17 cellular contexts compared by ENCODE assay signal in genomic region chr6:7151381-7151780, GRCh38. TPM values are rescaled to one million over a fixed set of nuclear protein-coding genes. Genes with fewer than 3 reads are reported as not detected.
DNase-seq lines count a peak whose midpoint lies in the region; ATAC-seq and TF ChIP-seq lines count a peak whose summit lies in the region.
"Had no signal": no experiment of that assay in that cellular context is flagged by ENCODE, and none has a peak within 500 bp of the region (broad histone marks: within the 10 kb centered on the region; RNA-seq: fewer than 3 reads in every experiment).

No MANE protein-coding gene starts in this region.

- peaks cover 5 to 70% (median 55%) of the 10 kb centered on the region in 4 donors for H3K4me1 ChIP-seq in liver (ENCODE audit: control insufficient read depth in 4 of 4, insufficient read depth in 4 of 4, low read length in 3 of 4)
- peaks cover 14 to 62% (median 41%) of the 10 kb centered on the region in 5 donors for H3K4me1 ChIP-seq in subcutaneous abdominal adipose tissue (ENCODE audit: control insufficient read depth in 5 of 5, insufficient read depth in 5 of 5, low read length in 5 of 5)

- peak; percentile 40 to 55 for TF ChIP-seq RAD21 in liver (IDR thresholded peaks at IDR 0.05)

- H3K36me3 Mint-ChIP-seq in WTC11: no peaks in the 10 kb centered on the region
- H3K36me3 Mint-ChIP-seq: naive B cell had no signal

- no peaks in the 10 kb centered on the region for H3K9me3 Mint-ChIP-seq in WTC11
- H3K9me3 Mint-ChIP-seq: activated T-helper 1 cell treated with anti-CD3 and anti-CD28 coated beads, Interleukin-12 subunit alpha, Interleukin-12 subunit beta, Interleukin-2, Interleukin-4 antibody, amounts not matched to agents 30 ng/mL and 10 ng/mL and 1 ng/mL, durations not matched to agents 14 hours and 24 hours and 36 hours; naive B cell had no signal

- H3K4me3 ChIP-seq in liver (ENCODE audit: low read depth in 1 of 3, low read length in 3 of 3) (no peak overlapping the region), subcutaneous abdominal adipose tissue (ENCODE audit: low read depth in 1 of 5, low read length in 5 of 5) (peak overlapping the region in 1 of 5 donors; percentile 3), dorsolateral prefrontal cortex (no peak overlapping the region)
- H3K4me3 ChIP-seq: skin epidermis had no signal

- H3K9ac ChIP-seq in liver (ENCODE audit: low read depth in 1 of 2, low read length in 2 of 2): peak overlapping the region in 1 of 2 donors; percentile 26
- H3K9ac ChIP-seq in subcutaneous abdominal adipose tissue (ENCODE audit: low read length in 5 of 5): peak overlapping the region in 1 of 5 donors; percentile 49

- no peaks in the 10 kb centered on the region for H3K27me3 Mint-ChIP-seq in WTC11 (ENCODE audit: low read depth)
- H3K27me3 Mint-ChIP-seq: activated CD4-positive, alpha-beta T cell treated with anti-CD3 and anti-CD28 coated beads for 36 hours; naive B cell had no signal

- H3K36me3 ChIP-seq in liver (ENCODE audit: control insufficient read depth in 4 of 4, insufficient read depth in 3 of 4, low read depth in 1 of 4, low read length in 3 of 4) (no peaks in the 10 kb centered on the region), subcutaneous abdominal adipose tissue (ENCODE audit: control insufficient read depth in 5 of 5, insufficient read depth in 5 of 5, low read length in 5 of 5) (peaks cover 0 to 2% (median 0%) of the 10 kb centered on the region in 5 donors)

- H3K27ac ChIP-seq in liver (ENCODE audit: low read depth in 1 of 2, low read length in 2 of 2) (peak overlapping the region; percentile 61 to 66), subcutaneous abdominal adipose tissue (ENCODE audit: low read depth, low read length) (peak overlapping the region; percentile 35), dorsolateral prefrontal cortex (no peak overlapping the region)

- TF ChIP-seq CTCF in WTC11 (IDR thresholded peaks at IDR 0.05) (no peak), liver (IDR thresholded peaks at IDR 0.05; ENCODE audit: low read depth, low read length, missing input control) (no peak), dorsolateral prefrontal cortex (IDR thresholded peaks at IDR 0.05 in 54 of 56, conservative IDR thresholded peaks at IDR 0.05 in 2 of 56; ENCODE audit: low read depth in 1 of 56, partially characterized antibody in 56 of 56) (no peak)

- CTCF ChIA-PET in WTC11 (lab: Charles Lee): interaction anchor here (0.7 to 1.1 kb wide), 2 partner anchors 32 to 455 kb away, joined by 3 read pairs; no protein-coding TSS in a partner anchor

- H3K9me3 ChIP-seq in liver (ENCODE audit: control insufficient read depth in 4 of 4, low read length in 3 of 4): no peaks in the 10 kb centered on the region
- H3K9me3 ChIP-seq in subcutaneous abdominal adipose tissue (ENCODE audit: control insufficient read depth in 5 of 5, low read length in 5 of 5): no peaks in the 10 kb centered on the region

- 0 out of 2 replicates have a peak overlapping the region, but pooled peaks have one; percentile 69 for H3K27ac Mint-ChIP-seq in WTC11
- H3K27ac Mint-ChIP-seq: activated CD4-positive, alpha-beta T cell treated with anti-CD3 and anti-CD28 coated beads for 36 hours; activated T-helper 1 cell treated with anti-CD3 and anti-CD28 coated beads, Interleukin-12 subunit alpha, Interleukin-12 subunit beta, Interleukin-2, Interleukin-4 antibody, amounts not matched to agents 30 ng/mL and 10 ng/mL and 1 ng/mL, durations not matched to agents 14 hours and 24 hours and 36 hours had no signal

- ATAC-seq in WTC11 (no peak), GM19395 (IDR thresholded peaks at IDR 0.05; ENCODE audit: unreplicated experiment) (no peak)
- ATAC-seq: activated CD4-positive, alpha-beta T cell treated with anti-CD3 and anti-CD28 coated beads for 36 hours; PC-3 had no signal

- POLR2A ChIA-PET in WTC11 (lab: Charles Lee): interaction anchor here (0.9 to 1.0 kb wide), 2 partner anchors 38 to 44 kb away, joined by 3 read pairs; partner anchors contain the start of gene RREB1

- no peak overlapping the region for H3K4me3 Mint-ChIP-seq in WTC11
- H3K4me3 Mint-ChIP-seq: activated CD4-positive, alpha-beta T cell treated with anti-CD3 and anti-CD28 coated beads for 36 hours; activated T-helper 1 cell treated with anti-CD3 and anti-CD28 coated beads, Interleukin-12 subunit alpha, Interleukin-12 subunit beta, Interleukin-2, Interleukin-4 antibody, amounts not matched to agents 30 ng/mL and 10 ng/mL and 1 ng/mL, durations not matched to agents 14 hours and 24 hours and 36 hours; naive B cell had no signal

- H3K27me3 ChIP-seq in liver (ENCODE audit: control insufficient read depth in 4 of 4, insufficient read depth in 4 of 4, low read length in 3 of 4): no peaks in the 10 kb centered on the region
- no peaks in the 10 kb centered on the region for H3K27me3 ChIP-seq in subcutaneous abdominal adipose tissue (ENCODE audit: control insufficient read depth in 5 of 5, insufficient read depth in 4 of 5, low read length in 5 of 5)
- H3K27me3 ChIP-seq in dorsolateral prefrontal cortex: peaks cover 0 to 4% (median 0%) of the 10 kb centered on the region in 45 donors

- peak; percentile 50 for DNase-seq in activated CD8-positive, alpha-beta memory T cell treated with anti-CD3 and anti-CD28 coated beads for 24 hours
- no peak for DNase-seq in activated CD8-positive, alpha-beta memory T cell treated with anti-CD3 and anti-CD28 coated beads, Interleukin-2, amount 50 U/mL, for 4 hours
- no peak for DNase-seq in WTC11 (ENCODE audit: low spot score)
- no peak for DNase-seq in HPDE6-E6E7 (ENCODE audit: extremely low spot score)
- DNase-seq in dorsolateral prefrontal cortex: no peak
- DNase-seq: ACHN; activated CD4-positive, alpha-beta T cell treated with anti-CD3 and anti-CD28 coated beads for 36 hours; effector memory CD4-positive, alpha-beta T cell; naive B cell; NCI-H1048; NCI-H446 treated with DMSO at 0.1 percent for 48 hours; PC-3 had no signal

- intact Hi-C loops in dorsolateral prefrontal cortex (cut with DNase I): no loop called here

- peaks cover 87% of the 10 kb centered on the region for H3K4me1 Mint-ChIP-seq in WTC11

- WGBS in liver: 36% methylated on average over 2 of the region's 2 CpGs

TF ChIP-seq in WTC11, 78 proteins besides CTCF, POLR2A, EP300 and RAD21 (continues in another document):
- no peak for TF ChIP-seq ZBTB21 (CRISPR knock-in tag; IDR thresholded peaks at IDR 0.05; ENCODE audit: borderline replicate concordance)
- no peak for TF ChIP-seq E2F5 (CRISPR knock-in tag; IDR thresholded peaks at IDR 0.05)
- TF ChIP-seq HMGA2 (CRISPR knock-in tag; IDR thresholded peaks at IDR 0.05): no peak
- no peak for TF ChIP-seq NFATC4 (CRISPR knock-in tag; IDR thresholded peaks at IDR 0.05)
- TF ChIP-seq EMX1 (CRISPR knock-in tag; IDR thresholded peaks at IDR 0.05): no peak
- no peak for TF ChIP-seq RORB (CRISPR knock-in tag; IDR thresholded peaks at IDR 0.05)
- TF ChIP-seq, protein P1, sequence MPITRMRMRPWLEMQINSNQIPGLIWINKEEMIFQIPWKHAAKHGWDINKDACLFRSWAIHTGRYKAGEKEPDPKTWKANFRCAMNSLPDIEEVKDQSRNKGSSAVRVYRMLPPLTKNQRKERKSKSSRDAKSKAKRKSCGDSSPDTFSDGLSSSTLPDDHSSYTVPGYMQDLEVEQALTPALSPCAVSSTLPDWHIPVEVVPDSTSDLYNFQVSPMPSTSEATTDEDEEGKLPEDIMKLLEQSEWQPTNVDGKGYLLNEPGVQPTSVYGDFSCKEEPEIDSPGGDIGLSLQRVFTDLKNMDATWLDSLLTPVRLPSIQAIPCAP (CRISPR knock-in tag; IDR thresholded peaks at IDR 0.05): no peak
- no peak for TF ChIP-seq RELA (CRISPR knock-in tag; IDR thresholded peaks at IDR 0.05; ENCODE audit: borderline replicate concordance)

TF ChIP-seq in liver, 16 proteins besides CTCF, POLR2A, EP300 and RAD21:
- TF ChIP-seq, protein P2, sequence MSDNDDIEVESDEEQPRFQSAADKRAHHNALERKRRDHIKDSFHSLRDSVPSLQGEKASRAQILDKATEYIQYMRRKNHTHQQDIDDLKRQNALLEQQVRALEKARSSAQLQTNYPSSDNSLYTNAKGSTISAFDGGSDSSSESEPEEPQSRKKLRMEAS (IDR thresholded peaks at IDR 0.05): peak; percentile 11
- TF ChIP-seq YY1 (IDR thresholded peaks at IDR 0.05) (peak; percentile 35), SP1 (IDR thresholded peaks at IDR 0.05) (peak; percentile 82), RXRA (IDR thresholded peaks at IDR 0.05) (peak; percentile 89), ATF3 (IDR thresholded peaks at IDR 0.05) (no peak), HNF4A (conservative IDR thresholded peaks at IDR 0.05) (peak; percentile 69 to 75), JUND (IDR thresholded peaks at IDR 0.05) (peak; percentile 15 to 22)
- TF ChIP-seq, protein P3, sequence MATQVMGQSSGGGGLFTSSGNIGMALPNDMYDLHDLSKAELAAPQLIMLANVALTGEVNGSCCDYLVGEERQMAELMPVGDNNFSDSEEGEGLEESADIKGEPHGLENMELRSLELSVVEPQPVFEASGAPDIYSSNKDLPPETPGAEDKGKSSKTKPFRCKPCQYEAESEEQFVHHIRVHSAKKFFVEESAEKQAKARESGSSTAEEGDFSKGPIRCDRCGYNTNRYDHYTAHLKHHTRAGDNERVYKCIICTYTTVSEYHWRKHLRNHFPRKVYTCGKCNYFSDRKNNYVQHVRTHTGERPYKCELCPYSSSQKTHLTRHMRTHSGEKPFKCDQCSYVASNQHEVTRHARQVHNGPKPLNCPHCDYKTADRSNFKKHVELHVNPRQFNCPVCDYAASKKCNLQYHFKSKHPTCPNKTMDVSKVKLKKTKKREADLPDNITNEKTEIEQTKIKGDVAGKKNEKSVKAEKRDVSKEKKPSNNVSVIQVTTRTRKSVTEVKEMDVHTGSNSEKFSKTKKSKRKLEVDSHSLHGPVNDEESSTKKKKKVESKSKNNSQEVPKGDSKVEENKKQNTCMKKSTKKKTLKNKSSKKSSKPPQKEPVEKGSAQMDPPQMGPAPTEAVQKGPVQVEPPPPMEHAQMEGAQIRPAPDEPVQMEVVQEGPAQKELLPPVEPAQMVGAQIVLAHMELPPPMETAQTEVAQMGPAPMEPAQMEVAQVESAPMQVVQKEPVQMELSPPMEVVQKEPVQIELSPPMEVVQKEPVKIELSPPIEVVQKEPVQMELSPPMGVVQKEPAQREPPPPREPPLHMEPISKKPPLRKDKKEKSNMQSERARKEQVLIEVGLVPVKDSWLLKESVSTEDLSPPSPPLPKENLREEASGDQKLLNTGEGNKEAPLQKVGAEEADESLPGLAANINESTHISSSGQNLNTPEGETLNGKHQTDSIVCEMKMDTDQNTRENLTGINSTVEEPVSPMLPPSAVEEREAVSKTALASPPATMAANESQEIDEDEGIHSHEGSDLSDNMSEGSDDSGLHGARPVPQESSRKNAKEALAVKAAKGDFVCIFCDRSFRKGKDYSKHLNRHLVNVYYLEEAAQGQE (IDR thresholded peaks at IDR 0.05): no peak

RNA-seq across cellular contexts. Expression of gene RREB1, which starts 43.6 kb away (rescaled TPM):
- total RNA-seq in WTC11 (2021): 38.5 to 39.4 TPM (median 39.4 TPM) in 3 replicates
- total RNA-seq in liver: 10 to 100 TPM; 22.8 to 28.9 TPM
- 10 to 100 TPM; 10.1 to 11.8 TPM for polyA plus RNA-seq in liver
- total RNA-seq in dorsolateral prefrontal cortex: 10 to 100 TPM in 27 of 120 experiments, 1 to 10 TPM in 93; 3.4 to 21.0 (median 7.6) TPM

Comparison
In these comparisons a context has a peak if more than half of its experiments do, and no peak if none do; other contexts are left out.
1. H3K27ac ChIP-seq: peak in liver (2 of 2) and subcutaneous abdominal adipose tissue (single experiment); none in dorsolateral prefrontal cortex (0 of 59).